ENCODE assay signal across 1 cellular context in genomic region chr20:4018015-4018748, GRCh38.
TF ChIP-seq lines count a peak whose summit lies in the region.

No MANE protein-coding gene starts in this region.

TF ChIP-seq in HCT116, 20 proteins besides CTCF, POLR2A, EP300 and RAD21 (continued from another document):
- no peak for TF ChIP-seq ZBTB33 (IDR thresholded peaks at IDR 0.05; ENCODE audit: extremely low read depth, insufficient replicate concordance, low read length)
- no peak for TF ChIP-seq EZH2phosphoT487 (IDR thresholded peaks at IDR 0.05; ENCODE audit: borderline replicate concordance)
- TF ChIP-seq SIN3A (IDR thresholded peaks at IDR 0.05; ENCODE audit: low read depth): no peak
- no peak for TF ChIP-seq YY1 (IDR thresholded peaks at IDR 0.05; ENCODE audit: extremely low read depth, insufficient replicate concordance, low read depth, low read length)
- TF ChIP-seq CEBPB (IDR thresholded peaks at IDR 0.05; ENCODE audit: low read depth): no peak
- no peak for TF ChIP-seq ZNF274 (IDR thresholded peaks at IDR 0.05; ENCODE audit: low read depth, low read length)
- no peak for TF ChIP-seq ELF1 (IDR thresholded peaks at IDR 0.05; ENCODE audit: borderline replicate concordance, low read depth)
- TF ChIP-seq MAX (IDR thresholded peaks at IDR 0.05): no peak
- no peak for TF ChIP-seq ATF3 (IDR thresholded peaks at IDR 0.05)
- TF ChIP-seq POLR2AphosphoS5 (IDR thresholded peaks at IDR 0.05; ENCODE audit: low read depth, low read length): no peak
TF ChIP-seq in HCT116: peak in this region for 3.
